Comparison of ENCODE assay signal across 17 cellular contexts in genomic region chr5:112025729-112026128, GRCh38.
A peak's percentile ranks its signal among the peaks of the same experiment; 100 is the strongest.
DNase-seq lines count a peak whose midpoint lies in the region; ATAC-seq lines count a peak whose summit lies in the region.
"Had no signal": no experiment of that assay in that cellular context is flagged by ENCODE, and none has a peak within 500 bp of the region (broad histone marks: within the 10 kb centered on the region; RNA-seq: fewer than 3 reads in every experiment).

No MANE protein-coding gene starts in this region.

- no peaks in the 10 kb centered on the region for H3K36me3 ChIP-seq in aorta (ENCODE audit: control insufficient read depth in 1 of 2, insufficient read depth in 2 of 2, low read length in 1 of 2)
- H3K36me3 ChIP-seq: tibial artery, WERI-Rb-1 had no signal

- ATAC-seq in GM18502 (IDR thresholded peaks at IDR 0.05; ENCODE audit: poor library complexity, unreplicated experiment): peak; percentile 69
- ATAC-seq in GM21367 (IDR thresholded peaks at IDR 0.05; ENCODE audit: unreplicated experiment): peak; percentile 77
- peak; percentile 90 for ATAC-seq in HG02938 (IDR thresholded peaks at IDR 0.05; ENCODE audit: unreplicated experiment)
- peak; percentile 75 for ATAC-seq in HG03520 (IDR thresholded peaks at IDR 0.05; ENCODE audit: unreplicated experiment)
- ATAC-seq in aorta (ENCODE audit: low FRiP score): no peak
- ATAC-seq: activated naive CD8-positive, alpha-beta T cell treated with anti-CD3 and anti-CD28 coated beads, Interleukin-2, amount 50 U/mL, for 24 hours; PC-3; psoas muscle had no signal

- H3K4me1 ChIP-seq in aorta (ENCODE audit: control insufficient read depth in 1 of 2, insufficient read depth in 2 of 2, low read length in 2 of 2): no peaks in the 10 kb centered on the region
- H3K4me1 ChIP-seq: psoas muscle had no signal

- intact Hi-C loops in aorta (cut with DNase I): no loop called here

- DNase-seq in aorta: no peak
- DNase-seq in islet precursor cell: no peak
- no peak for DNase-seq in activated gamma-delta T cell (lab: John Stamatoyannopoulos, UW)
- no peak for DNase-seq in NCI-H2227 treated with DMSO at 0.1 percent for 48 hours (lab: John Stamatoyannopoulos, UW)
- DNase-seq: activated naive CD8-positive, alpha-beta T cell treated with anti-CD3 and anti-CD28 coated beads, Interleukin-2, amount 50 U/mL, for 24 hours; head of caudate nucleus; kidney glomerular epithelial cell; NCI-H2171; PC-3; psoas muscle; tibial artery; WERI-Rb-1 had no signal

- 0% methylated on average over 1 of the region's 1 CpG for WGBS in aorta, 2 donors

- H3K27ac ChIP-seq in aorta (ENCODE audit: low read depth in 1 of 2, low read length in 2 of 2): no peak overlapping the region
- H3K27ac ChIP-seq: epithelial cell of prostate, psoas muscle, tibial artery, WERI-Rb-1 had no signal

- H3K9me3 ChIP-seq in aorta (ENCODE audit: control insufficient read depth, low read length): no peaks in the 10 kb centered on the region
- H3K9me3 ChIP-seq: psoas muscle, tibial artery had no signal

- H3K27me3 ChIP-seq in aorta (ENCODE audit: control insufficient read depth in 1 of 2, insufficient read depth in 2 of 2, low read length in 1 of 2): no peaks in the 10 kb centered on the region
- H3K27me3 ChIP-seq: tibial artery had no signal

- no peak overlapping the region for H3K4me3 ChIP-seq in aorta (ENCODE audit: low read length in 2 of 2)
- H3K4me3 ChIP-seq: psoas muscle, tibial artery had no signal
